Comparison of ENCODE assay signal across 20 cellular contexts in genomic region chr1:22133247-22133927, GRCh38. TPM values are rescaled to one million over a fixed set of nuclear protein-coding genes. Genes with fewer than 3 reads are reported as not detected.
DNase-seq lines count a peak whose midpoint lies in the region; ATAC-seq and TF ChIP-seq lines count a peak whose summit lies in the region.
"Had no signal": no experiment of that assay in that cellular context is flagged by ENCODE, and none has a peak within 500 bp of the region (broad histone marks: within the 10 kb centered on the region; RNA-seq: fewer than 3 reads in every experiment).

No MANE protein-coding gene starts in this region.

- no peaks in the 10 kb centered on the region for H3K4me1 ChIP-seq in H9 (ENCODE audit: insufficient read depth, low read length)

- no peak overlapping the region for H2BK120ac ChIP-seq in H9 (ENCODE audit: low read depth, low read length, poor library complexity, severe bottlenecking)

- no peak overlapping the region for H3K18ac ChIP-seq in H9 (ENCODE audit: insufficient read length, low read depth, low read length)

- H3K27ac Mint-ChIP-seq in H9 = peak overlapping the region in 1 of 3 experiments; percentile 33; a peak in 1 of 7 replicates
- H3K27ac Mint-ChIP-seq: activated CD4-positive, alpha-beta memory T cell treated with anti-CD3 and anti-CD28 coated beads, Interleukin-2, amount 10 ng/mL, durations not matched to agents 7 days and 5 days; activated naive CD8-positive, alpha-beta T cell treated with anti-CD3 and anti-CD28 coated beads, Interleukin-2, amount 10 ng/mL, durations not matched to agents 7 days and 5 days; stimulated activated effector memory CD8-positive, alpha-beta T cell treated with anti-CD3 and anti-CD28 coated beads, Interleukin-12 subunit alpha, Interleukin-12 subunit beta, amount 100 ng/mL, for 72 hours; T-cell had no signal

- H3K23me2 ChIP-seq in H9 (ENCODE audit: insufficient read length, low read depth, low read length, poor library complexity, severe bottlenecking) = no peaks in the 10 kb centered on the region

- no peak overlapping the region for H3K23ac ChIP-seq in H9 (ENCODE audit: insufficient read length, low read depth, low read length)

- H4K8ac ChIP-seq in H9 (replicated peaks; ENCODE audit: insufficient read length, low read depth, low read length) = no peak overlapping the region

- H3T11ph ChIP-seq in H9 (ENCODE audit: low read length) = no peak overlapping the region

- H3K79me2 ChIP-seq in H9 (ENCODE audit: insufficient read depth, low read length) = no peaks in the 10 kb centered on the region

- H3K79me1 ChIP-seq in H9 (ENCODE audit: insufficient read depth, low read depth, low read length, poor library complexity, severe bottlenecking) = no peaks in the 10 kb centered on the region

- no peaks in the 10 kb centered on the region; a peak in 1 of 5 replicates for H3K9me3 Mint-ChIP-seq in H9
- H3K9me3 Mint-ChIP-seq: activated CD4-positive, alpha-beta memory T cell treated with anti-CD3 and anti-CD28 coated beads, Interleukin-2, amount 10 ng/mL, durations not matched to agents 7 days and 5 days; activated naive CD8-positive, alpha-beta T cell treated with anti-CD3 and anti-CD28 coated beads, Interleukin-2, amount 10 ng/mL, durations not matched to agents 7 days and 5 days; stimulated activated effector memory CD8-positive, alpha-beta T cell treated with anti-CD3 and anti-CD28 coated beads, Interleukin-12 subunit alpha, Interleukin-12 subunit beta, amount 100 ng/mL, for 72 hours; T-cell had no signal

- no peak overlapping the region for H4K5ac ChIP-seq in H9 (ENCODE audit: insufficient read length, low read depth, low read length)

- H4K91ac ChIP-seq in H9 (ENCODE audit: insufficient read length, low read depth, low read length) = no peak overlapping the region

- no peak overlapping the region for H2BK5ac ChIP-seq in H9 (ENCODE audit: insufficient read length, low read length)

- no peak overlapping the region for H2BK20ac ChIP-seq in H9 (ENCODE audit: low read depth, low read length, poor library complexity, severe bottlenecking)

- H3K27me3 Mint-ChIP-seq in H9 (ENCODE audit: low read depth) = peaks cover 10% of the 10 kb centered on the region

- H2AK5ac ChIP-seq in H9 (ENCODE audit: insufficient read length, low read length) = no peak overlapping the region

- H3K27me3 ChIP-seq in H9 (ENCODE audit: insufficient read depth, low read length) = no peaks in the 10 kb centered on the region
- H3K27me3 ChIP-seq: suprapubic skin, vagina had no signal

- no peak overlapping the region for H3K9ac ChIP-seq in H9 (ENCODE audit: extremely low read depth, insufficient read length, low read length)
- H3K9ac ChIP-seq: KMS-11 had no signal

- no peak overlapping the region for H3K27ac ChIP-seq in H9 (ENCODE audit: insufficient read length, low read depth, low read length)
- H3K27ac ChIP-seq: KMS-11, neutrophil, suprapubic skin, vagina had no signal

- H3K4me3 Mint-ChIP-seq in H9 = no peak overlapping the region
- H3K4me3 Mint-ChIP-seq: activated CD4-positive, alpha-beta memory T cell treated with anti-CD3 and anti-CD28 coated beads, Interleukin-2, amount 10 ng/mL, durations not matched to agents 7 days and 5 days; activated naive CD8-positive, alpha-beta T cell treated with anti-CD3 and anti-CD28 coated beads, Interleukin-2, amount 10 ng/mL, durations not matched to agents 7 days and 5 days; stimulated activated effector memory CD8-positive, alpha-beta T cell treated with anti-CD3 and anti-CD28 coated beads, Interleukin-12 subunit alpha, Interleukin-12 subunit beta, amount 100 ng/mL, for 72 hours; T-cell had no signal

- no peaks in the 10 kb centered on the region for H3K36me3 Mint-ChIP-seq in H9 (ENCODE audit: insufficient read depth in 1 of 3, low read depth in 3 of 3)
- H3K36me3 Mint-ChIP-seq: activated naive CD8-positive, alpha-beta T cell treated with anti-CD3 and anti-CD28 coated beads, Interleukin-2, amount 10 ng/mL, durations not matched to agents 7 days and 5 days; stimulated activated effector memory CD8-positive, alpha-beta T cell treated with anti-CD3 and anti-CD28 coated beads, Interleukin-12 subunit alpha, Interleukin-12 subunit beta, amount 100 ng/mL, for 72 hours; T-cell had no signal

- H3K4ac ChIP-seq in H9 (ENCODE audit: low read depth, low read length) = no peak overlapping the region

- ATAC-seq in HG02610 (IDR thresholded peaks at IDR 0.05; ENCODE audit: unreplicated experiment) (no peak), HG03045 (IDR thresholded peaks at IDR 0.05; ENCODE audit: unreplicated experiment) (no peak)
- ATAC-seq: stimulated activated effector memory CD8-positive, alpha-beta T cell treated with anti-CD3 and anti-CD28 coated beads, Interleukin-12 subunit alpha, Interleukin-12 subunit beta, amount 100 ng/mL, for 72 hours; T-cell had no signal

- WGBS in H9 (ENCODE audit: extremely low coverage, insufficient read length, low lambda C conversion rate) = no CpG with 5 or more reads among the region's 16 CpGs

- no peak overlapping the region for H3K4me2 ChIP-seq in H9 (ENCODE audit: insufficient read depth, insufficient read length, low read length)
- H3K4me2 ChIP-seq: KMS-11 had no signal

- H2AFZ ChIP-seq in H9 (ENCODE audit: low read length) = no peak overlapping the region

- H2BK15ac ChIP-seq in H9 (ENCODE audit: low read depth, low read length) = no peak overlapping the region

- no peak overlapping the region for H3K56ac ChIP-seq in H9 (ENCODE audit: insufficient read length, low read depth, low read length)

- H2BK12ac ChIP-seq in H9 (ENCODE audit: insufficient read length, low read depth, low read length) = no peak overlapping the region

- DNase-seq in H9 = peak; percentile 44
- DNase-seq in NCI-H510A treated with DMSO at 0.1 percent for 48 hours (lab: John Stamatoyannopoulos, UW) = peak; percentile 22
- DNase-seq in left kidney (ENCODE audit: low read depth, low spot score) = peak; percentile 60
- DNase-seq in retina = peak; percentile 44
- DNase-seq in germinal center (ENCODE audit: low spot score) = no peak
- DNase-seq: activated CD4-positive, alpha-beta memory T cell treated with anti-CD3 and anti-CD28 coated beads, Interleukin-2, amount 10 ng/mL, durations not matched to agents 7 days and 5 days; activated naive CD8-positive, alpha-beta T cell treated with anti-CD3 and anti-CD28 coated beads, Interleukin-2, amount 10 ng/mL, durations not matched to agents 7 days and 5 days; central memory CD4-positive, alpha-beta T cell; NCI-H146; NK-92 treated with Interleukin-12 subunit alpha and Interleukin-12 subunit beta, amount 100 ng/mL, for 24 hours; small intestine; stimulated activated CD4-positive, alpha-beta T cell treated with anti-CD3 and anti-CD28 coated beads, Interleukin-2, amount 100 ng/mL, for 24 hours; T-cell had no signal

- H3K14ac ChIP-seq in H9 (ENCODE audit: insufficient read depth, low read length) = no peak overlapping the region

- TF ChIP-seq CTCF in H9 (conservative IDR thresholded peaks at IDR 0.05) = no peak

- H3K4me1 Mint-ChIP-seq in H9 = peaks cover 27 to 40% of the 10 kb centered on the region in 2 experiments
- H3K4me1 Mint-ChIP-seq: activated CD4-positive, alpha-beta memory T cell treated with anti-CD3 and anti-CD28 coated beads, Interleukin-2, amount 10 ng/mL, durations not matched to agents 7 days and 5 days; activated naive CD8-positive, alpha-beta T cell treated with anti-CD3 and anti-CD28 coated beads, Interleukin-2, amount 10 ng/mL, durations not matched to agents 7 days and 5 days; stimulated activated effector memory CD8-positive, alpha-beta T cell treated with anti-CD3 and anti-CD28 coated beads, Interleukin-12 subunit alpha, Interleukin-12 subunit beta, amount 100 ng/mL, for 72 hours; T-cell had no signal

- H4K20me1 ChIP-seq in H9 (ENCODE audit: control insufficient read depth, insufficient read depth, insufficient read length) = no peaks in the 10 kb centered on the region

- H3K9me3 ChIP-seq in H9 (ENCODE audit: control insufficient read depth, low read depth, low read length) = no peaks in the 10 kb centered on the region
- H3K9me3 ChIP-seq: neutrophil, suprapubic skin, vagina had no signal

RNA-seq across cellular contexts. Expression of gene WNT4, which starts 9.5 kb away (rescaled TPM):
- total RNA-seq in H9 (2021) = 0.72 and 1.4 TPM in 2 replicates
- total RNA-seq: activated CD4-positive, alpha-beta memory T cell treated with anti-CD3 and anti-CD28 coated beads, Interleukin-2, amount 10 ng/mL, durations not matched to agents 7 days and 5 days; activated naive CD8-positive, alpha-beta T cell treated with anti-CD3 and anti-CD28 coated beads, Interleukin-2, amount 10 ng/mL, durations not matched to agents 7 days and 5 days; T-cell had no signal
